ENCODE assay signal across 8 cellular contexts in genomic region chr1:54273092-54273836, GRCh38.
DNase-seq lines count a peak whose midpoint lies in the region; ATAC-seq, FAIRE-seq and TF ChIP-seq lines count a peak whose summit lies in the region.

No MANE protein-coding gene starts in this region.

- peaks cover 3% of the 10 kb centered on the region for H3K36me3 Mint-ChIP-seq in activated T-cell treated with anti-CD3 and anti-CD28 coated beads, Interleukin-2, amount 50 U/mL, for 4 hours (ENCODE audit: insufficient read depth)

- POLR2A ChIA-PET in HepG2 (lab: Yijun Ruan, JAX) = no interaction called here

- peak overlapping the region; percentile 88 for H3K27ac ChIP-seq in cingulate gyrus (ENCODE audit: low read depth, low read length)
- H3K27ac ChIP-seq in HepG2 (ENCODE audit: extremely low read length, insufficient read depth, low read length) = no peak overlapping the region
- H3K27ac ChIP-seq in subcutaneous abdominal adipose tissue (ENCODE audit: low read depth, low read length) = peak overlapping the region; percentile 91

- H3K27me3 Mint-ChIP-seq in activated T-cell treated with anti-CD3 and anti-CD28 coated beads, Interleukin-2, amount 50 U/mL, for 4 hours (ENCODE audit: low read depth) = no peaks in the 10 kb centered on the region

- peak; percentile 94 for DNase-seq in GM03348 (ENCODE audit: low spot score)
- DNase-seq in NCI-H345 (lab: John Stamatoyannopoulos, UW) = peak; percentile 71
- DNase-seq in HepG2 (ENCODE audit: low spot score) = no peak
- DNase-seq in activated effector memory CD4-positive, alpha-beta T cell treated with Interleukin-2 at 50 U/mL for 16 hours = no peak
- DNase-seq in activated T-cell treated with anti-CD3 and anti-CD28 coated beads, Interleukin-2, amount 50 U/mL, for 4 hours = no peak

- BruUV-seq in HepG2 (replicated peaks; lab: Mats Ljungman, UMichigan) = no TSS peak

- no peak overlapping the region for H2AFZ ChIP-seq in HepG2 (ENCODE audit: low read length)

- H3K36me3 ChIP-seq in HepG2 (replicated peaks in 1 of 2; ENCODE audit: control insufficient read depth in 1 of 2, insufficient read depth in 2 of 2, low read length in 2 of 2) (peaks cover 2 to 8% of the 10 kb centered on the region in 2 experiments; a peak in 2 of 5 replicates), subcutaneous abdominal adipose tissue (ENCODE audit: control insufficient read depth in 5 of 5, insufficient read depth in 5 of 5, low read length in 5 of 5) (peaks cover 0 to 2% (median 0%) of the 10 kb centered on the region in 5 donors)

- no peak for FAIRE-seq in HepG2 (lab: Jason Lieb, UNC)

- H3K4me1 Mint-ChIP-seq in activated T-cell treated with anti-CD3 and anti-CD28 coated beads, Interleukin-2, amount 50 U/mL, for 4 hours (ENCODE audit: low read depth) = peaks cover 16% of the 10 kb centered on the region

- no peak overlapping the region for H3K9ac ChIP-seq in HepG2 (ENCODE audit: insufficient read depth, low read depth, low read length)
- H3K9ac ChIP-seq in subcutaneous abdominal adipose tissue (ENCODE audit: low read length in 5 of 5) = peak overlapping the region in 3 of 5 donors; percentile 31 to 48 (median 32)

- H3K4me2 ChIP-seq in HepG2 (ENCODE audit: low read depth, low read length) = no peak overlapping the region

- ATAC-seq in HepG2 = no peak
- no peak for ATAC-seq in activated T-cell treated with anti-CD3 and anti-CD28 coated beads, Interleukin-2, amount 50 U/mL, for 4 hours
- no peak for ATAC-seq in HG02852 (IDR thresholded peaks at IDR 0.05; ENCODE audit: unreplicated experiment)

- no peak for TF ChIP-seq POLR2A in HepG2 (IDR thresholded peaks at IDR 0.05; ENCODE audit: insufficient read depth in 1 of 2, low read depth in 2 of 2, low read length in 2 of 2)

- no peak overlapping the region for H3K4me3 ChIP-seq in HepG2 (replicated peaks in 1 of 3; ENCODE audit: insufficient read depth in 1 of 3, low read depth in 2 of 3, low read length in 3 of 3)
- peak overlapping the region in 2 of 5 donors; percentile 5 to 17 for H3K4me3 ChIP-seq in subcutaneous abdominal adipose tissue (ENCODE audit: low read depth in 1 of 5, low read length in 5 of 5)

- H4K20me1 ChIP-seq in HepG2 (ENCODE audit: insufficient read depth, low read length) = no peaks in the 10 kb centered on the region

- 0 out of 2 replicates have a peak, but pooled peaks have one; percentile 8 for TF ChIP-seq CTCF in HepG2 (CRISPR knock-in tag; IDR thresholded peaks at IDR 0.05)

- TF ChIP-seq EP300 in HepG2 (IDR thresholded peaks at IDR 0.05; ENCODE audit: low read depth in 2 of 2, low read length in 2 of 2) (no peak), HepG2 (CRISPR knock-in tag; IDR thresholded peaks at IDR 0.05; ENCODE audit: borderline replicate concordance) (no peak)

- intact Hi-C loops in HepG2 (cut with micrococcal nuclease; ENCODE audit: unreplicated experiment) = loop anchor here (1.0 kb wide), 1 partner anchor 12 kb away; no protein-coding TSS in a partner anchor

- no peak for TF ChIP-seq RAD21 in HepG2 (CRISPR knock-in tag; IDR thresholded peaks at IDR 0.05)

- H3K9me3 Mint-ChIP-seq in activated T-cell treated with anti-CD3 and anti-CD28 coated beads, Interleukin-2, amount 50 U/mL, for 4 hours = no peaks in the 10 kb centered on the region

- H3K27me3 ChIP-seq in HepG2 (ENCODE audit: control insufficient read depth in 1 of 2, insufficient read depth in 2 of 2, low read length in 2 of 2) = no peaks in the 10 kb centered on the region
- no peaks in the 10 kb centered on the region for H3K27me3 ChIP-seq in subcutaneous abdominal adipose tissue (ENCODE audit: control insufficient read depth in 5 of 5, insufficient read depth in 4 of 5, low read length in 5 of 5)

- WGBS in HepG2 (ENCODE audit: low lambda C conversion rate) = 93% methylated on average over 15 of the region's 23 CpGs

- no peaks in the 10 kb centered on the region for H3K79me2 ChIP-seq in HepG2 (ENCODE audit: insufficient read depth, low read length)

- H3K9me3 ChIP-seq in HepG2 (ENCODE audit: low read length) (no peaks in the 10 kb centered on the region), subcutaneous abdominal adipose tissue (ENCODE audit: control insufficient read depth in 5 of 5, low read length in 5 of 5) (no peaks in the 10 kb centered on the region)

- H3K4me3 Mint-ChIP-seq in activated T-cell treated with anti-CD3 and anti-CD28 coated beads, Interleukin-2, amount 50 U/mL, for 4 hours = no peak overlapping the region

- in situ Hi-C loops in HepG2 (cut with HindIII; ENCODE audit: extremely low pct_ligation_motif_present, low pct_unique_long_range_greater_than_20kb) = no loop called here

- H3K4me1 ChIP-seq in HepG2 (ENCODE audit: insufficient read depth, low read length) (peaks cover 31% of the 10 kb centered on the region), subcutaneous abdominal adipose tissue (ENCODE audit: control insufficient read depth in 5 of 5, insufficient read depth in 5 of 5, low read length in 5 of 5) (peaks cover 27 to 81% (median 70%) of the 10 kb centered on the region in 5 donors)

- CTCF ChIA-PET in HepG2 (lab: Yijun Ruan, JAX; ENCODE audit: low intra/inter-chr PET ratio, low total read pairs) = no interaction called here

TF ChIP-seq in HepG2, 621 proteins besides CTCF, POLR2A, EP300 and RAD21:
- TF ChIP-seq, protein P1, sequence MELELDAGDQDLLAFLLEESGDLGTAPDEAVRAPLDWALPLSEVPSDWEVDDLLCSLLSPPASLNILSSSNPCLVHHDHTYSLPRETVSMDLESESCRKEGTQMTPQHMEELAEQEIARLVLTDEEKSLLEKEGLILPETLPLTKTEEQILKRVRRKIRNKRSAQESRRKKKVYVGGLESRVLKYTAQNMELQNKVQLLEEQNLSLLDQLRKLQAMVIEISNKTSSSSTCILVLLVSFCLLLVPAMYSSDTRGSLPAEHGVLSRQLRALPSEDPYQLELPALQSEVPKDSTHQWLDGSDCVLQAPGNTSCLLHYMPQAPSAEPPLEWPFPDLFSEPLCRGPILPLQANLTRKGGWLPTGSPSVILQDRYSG (CRISPR knock-in tag; IDR thresholded peaks at IDR 0.05) = no peak
- TF ChIP-seq RBAK (CRISPR knock-in tag; IDR thresholded peaks at IDR 0.05) = peak; percentile 85

Comparison
In these comparisons a context has a peak if more than half of its experiments do, and no peak if none do; other contexts are left out.
1. DNase-seq: peak in GM03348 (single experiment) and NCI-H345 (single experiment); none in HepG2 (single experiment), activated effector memory CD4-positive, alpha-beta T cell treated with Interleukin-2 at 50 U/mL for 16 hours (single experiment) and activated T-cell treated with anti-CD3 and anti-CD28 coated beads, Interleukin-2, amount 50 U/mL, for 4 hours (single experiment).